ENCODE assay signal across 26 cellular contexts in genomic region chr1:232833966-232834535, GRCh38. TPM values are rescaled to one million over a fixed set of nuclear protein-coding genes. Genes with fewer than 3 reads are reported as not detected.
DNase-seq lines count a peak whose midpoint lies in the region; ATAC-seq and TF ChIP-seq lines count a peak whose summit lies in the region.
"Had no signal": no experiment of that assay in that cellular context is flagged by ENCODE, and none has a peak within 500 bp of the region (broad histone marks: within the 10 kb centered on the region; RNA-seq: fewer than 3 reads in every experiment).

No MANE protein-coding gene starts in this region.

- no peaks in the 10 kb centered on the region for H3K27me3 ChIP-seq in Peyer's patch

- no peaks in the 10 kb centered on the region for H3K36me3 ChIP-seq in Peyer's patch

- DNase-seq in M059J (ENCODE audit: low read depth) (peak; percentile 71), NCI-H446 treated with DMSO at 0.1 percent for 48 hours (lab: John Stamatoyannopoulos, UW) (peak; percentile 81), mesothelial cell of epicardium (ENCODE audit: low spot score in 2 of 2, unreplicated experiment in 2 of 2) (no peak), Peyer's patch (no peak)
- DNase-seq: C1 segment of cervical spinal cord; CD4-positive, alpha-beta memory T cell; COR-L47; DMS79; GF-D8; NCI-H1048; NCI-H1436 treated with DMSO at 0.1 percent for 48 hours; NCI-H2029; NCI-H2227 treated with DMSO at 0.1 percent for 48 hours; NCI-H510A treated with DMSO at 0.1 percent for 48 hours; NCI-H774; NK-92 treated with Interleukin-12 subunit alpha and Interleukin-12 subunit beta, amount 100 ng/mL, for 24 hours; PC-3; SHP77; T-helper 17 cell had no signal

- peak overlapping the region; percentile 74 for H3K27ac Mint-ChIP-seq in mesothelial cell of epicardium
- H3K27ac Mint-ChIP-seq: IgD-negative memory B cell, T-helper 17 cell had no signal

- H3K4me3 ChIP-seq in Peyer's patch: no peak overlapping the region

- H3K36me3 Mint-ChIP-seq in mesothelial cell of epicardium: no peaks in the 10 kb centered on the region
- H3K36me3 Mint-ChIP-seq: CD4-positive, alpha-beta memory T cell; IgD-negative memory B cell had no signal

- no peaks in the 10 kb centered on the region for H3K9me3 ChIP-seq in Peyer's patch

- no peak overlapping the region for H3K27ac ChIP-seq in Peyer's patch
- H3K27ac ChIP-seq: KMS-11, RWPE1 had no signal

- no peak overlapping the region for H3K4me3 Mint-ChIP-seq in mesothelial cell of epicardium
- H3K4me3 Mint-ChIP-seq: CD4-positive, alpha-beta memory T cell; IgD-negative memory B cell; T-helper 17 cell had no signal

- no peaks in the 10 kb centered on the region for H3K9me3 Mint-ChIP-seq in mesothelial cell of epicardium

- H3K4me1 ChIP-seq in Peyer's patch: no peaks in the 10 kb centered on the region

- H3K27me3 Mint-ChIP-seq in mesothelial cell of epicardium (ENCODE audit: low read depth): no peaks in the 10 kb centered on the region

- no peak for TF ChIP-seq CTCF in mesothelial cell of epicardium (IDR thresholded peaks at IDR 0.05; ENCODE audit: unreplicated experiment)
- no peak for TF ChIP-seq CTCF in Peyer's patch (IDR thresholded peaks at IDR 0.05)

- TF ChIP-seq POLR2A in Peyer's patch (IDR thresholded peaks at IDR 0.05): no peak

- H3K4me1 Mint-ChIP-seq in mesothelial cell of epicardium: peaks cover 11% of the 10 kb centered on the region
- H3K4me1 Mint-ChIP-seq: CD4-positive, alpha-beta memory T cell; IgD-negative memory B cell had no signal

- ATAC-seq in SK-N-SH treated with all-trans-retinoic acid at 6 μM for 48 hours (no peak), HG02970 (IDR thresholded peaks at IDR 0.05; ENCODE audit: low FRiP score, unreplicated experiment) (no peak), GM21717 (IDR thresholded peaks at IDR 0.05; ENCODE audit: unreplicated experiment) (no peak)
- ATAC-seq: HCT116, PC-3, T-helper 17 cell had no signal

TF ChIP-seq in SK-N-SH treated with all-trans-retinoic acid at 6 μM for 48 hours, 23 proteins besides CTCF, POLR2A, EP300 and RAD21:
- TF ChIP-seq TOX (CRISPR knock-in tag; IDR thresholded peaks at IDR 0.05; ENCODE audit: borderline replicate concordance) (no peak), ISL1 (CRISPR knock-in tag; IDR thresholded peaks at IDR 0.05) (peak; percentile 12; the same call in 1 of the 2 replicates), ZFP3 (CRISPR knock-in tag; IDR thresholded peaks at IDR 0.05) (no peak)

RNA-seq across cellular contexts. Expression of gene MAP10, which starts 28.8 kb away (rescaled TPM):
- 3.9 and 6.9 TPM in 2 replicates for total RNA-seq in M059J (2014; rRNA removed; shearing (Covaris generic))
- total RNA-seq in mesothelial cell of epicardium: 2.1 to 2.3 TPM (median 2.2 TPM) in 3 replicates
- total RNA-seq in Peyer's patch: 1 to 10 TPM; 1.7 to 3.2 (median 2.5) TPM
- total RNA-seq: PC-3 had no signal

Comparison
In these comparisons a context has a peak if more than half of its experiments do, and no peak if none do; other contexts are left out.
1. DNase-seq: peak in M059J (single experiment) and NCI-H446 treated with DMSO at 0.1 percent for 48 hours (single experiment); none in mesothelial cell of epicardium (0 of 2) and Peyer's patch (0 of 3).